ENCODE assay signal across 8 cellular contexts in the genomic region with DNA sequence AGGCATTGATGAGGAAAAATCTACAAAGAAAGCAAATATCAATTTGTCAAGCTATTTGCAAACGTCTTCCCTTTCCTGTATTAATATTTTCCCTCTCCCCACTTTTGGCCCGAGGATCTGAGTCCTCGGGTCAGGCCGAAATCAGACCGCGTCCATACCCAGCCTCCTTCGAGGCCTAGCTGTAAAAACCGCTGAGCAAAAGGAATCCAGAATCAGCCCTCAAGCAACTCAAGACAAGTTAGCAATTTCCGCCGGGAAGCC. TPM values are rescaled to one million over a fixed set of nuclear protein-coding genes. Genes with fewer than 3 reads are reported as not detected.
DNase-seq lines count a peak whose midpoint lies in the region; ATAC-seq and TF ChIP-seq lines count a peak whose summit lies in the region.

No MANE protein-coding gene starts in this region.

- H3K4me1 ChIP-seq in mucosa of descending colon (ENCODE audit: low read depth): peaks cover 41% of the 10 kb centered on the region

- no peaks in the 10 kb centered on the region for H3K36me3 ChIP-seq in mucosa of descending colon (ENCODE audit: low read depth)

- intact Hi-C loops in mucosa of descending colon (cut with DNase I, micrococcal nuclease): no loop called here

- no peak for DNase-seq in astrocyte of the spinal cord (ENCODE audit: low read depth, low spot score)
- DNase-seq in mucosa of descending colon: peak in 1 of 3 donors; percentile 35
- DNase-seq in NCI-H2081 (lab: John Stamatoyannopoulos, UW): no peak
- DNase-seq in stimulated activated CD4-positive, alpha-beta T cell treated with anti-CD3 and anti-CD28 coated beads, Interleukin-2, amount 100 ng/mL, for 24 hours: no peak
- DNase-seq in NCI-H1417 treated with DMSO at 0.1 percent for 48 hours (lab: John Stamatoyannopoulos, UW): no peak
- no peak for DNase-seq in LoVo (ENCODE audit: low spot score)

- peak; percentile 32 for ATAC-seq in GM18867 (IDR thresholded peaks at IDR 0.05; ENCODE audit: unreplicated experiment)
- peak; percentile 14 for ATAC-seq in HG03108 (IDR thresholded peaks at IDR 0.05; ENCODE audit: unreplicated experiment)
- no peak for ATAC-seq in mucosa of descending colon

- H3K4me3 ChIP-seq in astrocyte of the spinal cord (ENCODE audit: low read depth, low read length) (peak overlapping the region; percentile 100), mucosa of descending colon (peak overlapping the region; percentile 100)

- H3K9me3 ChIP-seq in mucosa of descending colon: no peaks in the 10 kb centered on the region

- in situ Hi-C loops in astrocyte of the spinal cord (cut with HindIII; ENCODE audit: low sequenced_read_pairs): no loop called here

- TF ChIP-seq CTCF in astrocyte of the spinal cord (IDR thresholded peaks at IDR 0.05; ENCODE audit: low read depth, low read length): no peak
- TF ChIP-seq CTCF in mucosa of descending colon (IDR thresholded peaks at IDR 0.05): no peak

RNA-seq across cellular contexts. Expression of a gene that starts 0.4 kb away (rescaled TPM):
- total RNA-seq in mucosa of descending colon: 10 to 100 TPM; 67.7 to 72.7 (median 69.7) TPM

RNA-seq across cellular contexts. Expression of a gene that starts 24.1 kb away (rescaled TPM):
- 10 to 100 TPM; 16.6 to 41.6 (median 23.5) TPM for total RNA-seq in mucosa of descending colon

RNA-seq across cellular contexts. Expression of a gene that starts 24.2 kb away (rescaled TPM):
- 1 to 10 TPM; 2.6 to 6.5 (median 3.4) TPM for total RNA-seq in mucosa of descending colon
